Comparison of ENCODE assay signal across 1 cellular context in the genomic region with DNA sequence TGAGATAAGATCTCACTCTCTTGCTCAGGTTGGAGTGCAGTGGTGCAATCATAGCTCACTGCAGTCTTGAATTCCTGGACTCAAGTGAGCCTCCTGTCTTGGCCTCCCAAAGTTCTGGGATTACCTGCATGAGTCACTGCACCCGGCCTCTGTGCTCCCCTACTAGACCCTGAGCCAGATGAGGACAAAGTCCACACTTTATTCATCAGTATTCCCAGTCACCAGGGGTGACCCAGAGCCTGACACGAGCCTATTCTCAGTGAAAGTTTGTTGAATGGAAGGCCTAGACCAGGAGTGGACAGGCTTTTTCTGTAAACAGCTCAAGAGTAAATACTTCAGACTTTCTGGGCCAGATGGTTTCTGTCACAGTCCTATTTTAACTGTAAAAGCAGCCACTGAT.
TF ChIP-seq lines count a peak whose summit lies in the region.

No MANE protein-coding gene starts in this region.

TF ChIP-seq in HepG2, 621 proteins besides CTCF, POLR2A, EP300 and RAD21 (continued from another document and continues in another):
- TF ChIP-seq, protein P1, sequence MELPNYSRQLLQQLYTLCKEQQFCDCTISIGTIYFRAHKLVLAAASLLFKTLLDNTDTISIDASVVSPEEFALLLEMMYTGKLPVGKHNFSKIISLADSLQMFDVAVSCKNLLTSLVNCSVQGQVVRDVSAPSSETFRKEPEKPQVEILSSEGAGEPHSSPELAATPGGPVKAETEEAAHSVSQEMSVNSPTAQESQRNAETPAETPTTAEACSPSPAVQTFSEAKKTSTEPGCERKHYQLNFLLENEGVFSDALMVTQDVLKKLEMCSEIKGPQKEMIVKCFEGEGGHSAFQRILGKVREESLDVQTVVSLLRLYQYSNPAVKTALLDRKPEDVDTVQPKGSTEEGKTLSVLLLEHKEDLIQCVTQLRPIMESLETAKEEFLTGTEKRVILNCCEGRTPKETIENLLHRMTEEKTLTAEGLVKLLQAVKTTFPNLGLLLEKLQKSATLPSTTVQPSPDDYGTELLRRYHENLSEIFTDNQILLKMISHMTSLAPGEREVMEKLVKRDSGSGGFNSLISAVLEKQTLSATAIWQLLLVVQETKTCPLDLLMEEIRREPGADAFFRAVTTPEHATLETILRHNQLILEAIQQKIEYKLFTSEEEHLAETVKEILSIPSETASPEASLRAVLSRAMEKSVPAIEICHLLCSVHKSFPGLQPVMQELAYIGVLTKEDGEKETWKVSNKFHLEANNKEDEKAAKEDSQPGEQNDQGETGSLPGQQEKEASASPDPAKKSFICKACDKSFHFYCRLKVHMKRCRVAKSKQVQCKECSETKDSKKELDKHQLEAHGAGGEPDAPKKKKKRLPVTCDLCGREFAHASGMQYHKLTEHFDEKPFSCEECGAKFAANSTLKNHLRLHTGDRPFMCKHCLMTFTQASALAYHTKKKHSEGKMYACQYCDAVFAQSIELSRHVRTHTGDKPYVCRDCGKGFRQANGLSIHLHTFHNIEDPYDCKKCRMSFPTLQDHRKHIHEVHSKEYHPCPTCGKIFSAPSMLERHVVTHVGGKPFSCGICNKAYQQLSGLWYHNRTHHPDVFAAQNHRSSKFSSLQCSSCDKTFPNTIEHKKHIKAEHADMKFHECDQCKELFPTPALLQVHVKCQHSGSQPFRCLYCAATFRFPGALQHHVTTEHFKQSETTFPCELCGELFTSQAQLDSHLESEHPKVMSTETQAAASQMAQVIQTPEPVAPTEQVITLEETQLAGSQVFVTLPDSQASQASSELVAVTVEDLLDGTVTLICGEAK (IDR thresholded peaks at IDR 0.05) = no peak
- TF ChIP-seq, protein P1 (CRISPR knock-in tag; IDR thresholded peaks at IDR 0.05) = peak; percentile 90
- no peak for TF ChIP-seq NFATC3 (CRISPR knock-in tag; IDR thresholded peaks at IDR 0.05)
- no peak for TF ChIP-seq MLLT10 (CRISPR knock-in tag; IDR thresholded peaks at IDR 0.05)
- no peak for TF ChIP-seq ZNF34 (CRISPR knock-in tag; IDR thresholded peaks at IDR 0.05; ENCODE audit: borderline replicate concordance)
- TF ChIP-seq, protein P2, sequence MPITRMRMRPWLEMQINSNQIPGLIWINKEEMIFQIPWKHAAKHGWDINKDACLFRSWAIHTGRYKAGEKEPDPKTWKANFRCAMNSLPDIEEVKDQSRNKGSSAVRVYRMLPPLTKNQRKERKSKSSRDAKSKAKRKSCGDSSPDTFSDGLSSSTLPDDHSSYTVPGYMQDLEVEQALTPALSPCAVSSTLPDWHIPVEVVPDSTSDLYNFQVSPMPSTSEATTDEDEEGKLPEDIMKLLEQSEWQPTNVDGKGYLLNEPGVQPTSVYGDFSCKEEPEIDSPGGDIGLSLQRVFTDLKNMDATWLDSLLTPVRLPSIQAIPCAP (CRISPR knock-in tag; IDR thresholded peaks at IDR 0.05; ENCODE audit: low read depth) = no peak
- TF ChIP-seq THYN1 (CRISPR knock-in tag; IDR thresholded peaks at IDR 0.05; ENCODE audit: borderline replicate concordance, low read depth) = 0 out of 2 replicates have a peak, but pooled peaks have one; percentile 38
- no peak for TF ChIP-seq ZBTB1 (CRISPR knock-in tag; IDR thresholded peaks at IDR 0.05; ENCODE audit: borderline replicate concordance)
- TF ChIP-seq MIER3 (CRISPR knock-in tag; IDR thresholded peaks at IDR 0.05; ENCODE audit: borderline replicate concordance) = no peak; the same call in 1 of the 2 replicates
- TF ChIP-seq, protein P3, sequence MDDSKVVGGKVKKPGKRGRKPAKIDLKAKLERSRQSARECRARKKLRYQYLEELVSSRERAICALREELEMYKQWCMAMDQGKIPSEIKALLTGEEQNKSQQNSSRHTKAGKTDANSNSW (CRISPR knock-in tag; IDR thresholded peaks at IDR 0.05; ENCODE audit: borderline replicate concordance) = no peak
- TF ChIP-seq MAZ (IDR thresholded peaks at IDR 0.05; ENCODE audit: borderline replicate concordance, low read depth, low read length) = no peak
- TF ChIP-seq MAZ (CRISPR knock-in tag; IDR thresholded peaks at IDR 0.05; ENCODE audit: low read depth) = no peak
- TF ChIP-seq HOXA9 (CRISPR knock-in tag; IDR thresholded peaks at IDR 0.05; ENCODE audit: borderline replicate concordance) = no peak
- TF ChIP-seq POGZ (CRISPR knock-in tag; IDR thresholded peaks at IDR 0.05) = peak; percentile 86
- TF ChIP-seq ZNF660 (CRISPR knock-in tag; IDR thresholded peaks at IDR 0.05; ENCODE audit: borderline replicate concordance, low read depth) = no peak
- TF ChIP-seq DMAP1 (CRISPR knock-in tag; IDR thresholded peaks at IDR 0.05) = no peak
- TF ChIP-seq SAFB2 (CRISPR knock-in tag; IDR thresholded peaks at IDR 0.05; ENCODE audit: borderline replicate concordance, low read depth) = no peak
- TF ChIP-seq ZMYM3 (CRISPR knock-in tag; IDR thresholded peaks at IDR 0.05) = peak; percentile 98
- TF ChIP-seq, protein P4, sequence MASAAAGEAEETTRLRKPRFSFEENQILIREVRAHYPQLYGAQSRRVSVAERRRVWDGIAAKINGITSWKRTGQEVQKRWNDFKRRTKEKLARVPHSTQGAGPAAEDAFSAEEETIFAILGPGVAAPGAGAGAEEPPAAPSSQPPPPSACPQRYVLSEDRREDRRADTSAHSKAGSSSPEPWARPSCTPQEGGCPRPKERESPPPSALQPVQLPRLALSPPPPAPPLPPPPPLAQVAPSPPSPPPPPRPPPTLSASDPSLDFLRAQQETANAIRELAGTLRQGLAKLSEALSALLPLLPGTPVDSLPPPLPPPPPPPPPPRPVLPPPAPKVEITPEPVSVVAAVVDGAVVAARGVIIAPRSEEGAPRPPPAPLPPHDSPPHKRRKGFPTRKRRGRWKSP (CRISPR knock-in tag; IDR thresholded peaks at IDR 0.05) = 0 out of 2 replicates have a peak, but pooled peaks have one; percentile 57
- TF ChIP-seq, protein P5, sequence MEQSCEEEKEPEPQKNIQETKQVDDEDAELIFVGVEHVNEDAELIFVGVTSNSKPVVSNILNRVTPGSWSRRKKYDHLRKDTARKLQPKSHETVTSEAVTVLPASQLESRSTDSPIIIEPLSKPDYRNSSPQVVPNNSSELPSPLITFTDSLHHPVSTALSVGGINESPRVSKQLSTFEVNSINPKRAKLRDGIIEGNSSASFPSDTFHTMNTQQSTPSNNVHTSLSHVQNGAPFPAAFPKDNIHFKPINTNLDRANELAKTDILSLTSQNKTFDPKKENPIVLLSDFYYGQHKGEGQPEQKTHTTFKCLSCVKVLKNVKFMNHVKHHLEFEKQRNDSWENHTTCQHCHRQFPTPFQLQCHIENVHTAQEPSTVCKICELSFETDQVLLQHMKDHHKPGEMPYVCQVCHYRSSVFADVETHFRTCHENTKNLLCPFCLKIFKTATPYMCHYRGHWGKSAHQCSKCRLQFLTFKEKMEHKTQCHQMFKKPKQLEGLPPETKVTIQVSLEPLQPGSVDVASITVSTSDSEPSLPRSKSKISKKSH (CRISPR knock-in tag; IDR thresholded peaks at IDR 0.05; ENCODE audit: borderline replicate concordance) = no peak
- peak; percentile 44 to 62; a peak in 2 of 4 replicates for TF ChIP-seq NR2F1 (CRISPR knock-in tag; IDR thresholded peaks at IDR 0.05)
- TF ChIP-seq NAIF1 (CRISPR knock-in tag; IDR thresholded peaks at IDR 0.05; ENCODE audit: borderline replicate concordance) = no peak
- TF ChIP-seq ELF1 (CRISPR knock-in tag; IDR thresholded peaks at IDR 0.05) = no peak
- no peak for TF ChIP-seq ZNF335 (CRISPR knock-in tag; IDR thresholded peaks at IDR 0.05)
- no peak for TF ChIP-seq ZNF598 (CRISPR knock-in tag; IDR thresholded peaks at IDR 0.05; ENCODE audit: borderline replicate concordance)
- no peak for TF ChIP-seq MBNL3 (CRISPR knock-in tag; conservative IDR thresholded peaks at IDR 0.05)
- no peak for TF ChIP-seq BHLHE40 (IDR thresholded peaks at IDR 0.05; ENCODE audit: low read length)
- no peak for TF ChIP-seq REXO4 (CRISPR knock-in tag; IDR thresholded peaks at IDR 0.05; ENCODE audit: borderline replicate concordance)
- TF ChIP-seq, protein P6, sequence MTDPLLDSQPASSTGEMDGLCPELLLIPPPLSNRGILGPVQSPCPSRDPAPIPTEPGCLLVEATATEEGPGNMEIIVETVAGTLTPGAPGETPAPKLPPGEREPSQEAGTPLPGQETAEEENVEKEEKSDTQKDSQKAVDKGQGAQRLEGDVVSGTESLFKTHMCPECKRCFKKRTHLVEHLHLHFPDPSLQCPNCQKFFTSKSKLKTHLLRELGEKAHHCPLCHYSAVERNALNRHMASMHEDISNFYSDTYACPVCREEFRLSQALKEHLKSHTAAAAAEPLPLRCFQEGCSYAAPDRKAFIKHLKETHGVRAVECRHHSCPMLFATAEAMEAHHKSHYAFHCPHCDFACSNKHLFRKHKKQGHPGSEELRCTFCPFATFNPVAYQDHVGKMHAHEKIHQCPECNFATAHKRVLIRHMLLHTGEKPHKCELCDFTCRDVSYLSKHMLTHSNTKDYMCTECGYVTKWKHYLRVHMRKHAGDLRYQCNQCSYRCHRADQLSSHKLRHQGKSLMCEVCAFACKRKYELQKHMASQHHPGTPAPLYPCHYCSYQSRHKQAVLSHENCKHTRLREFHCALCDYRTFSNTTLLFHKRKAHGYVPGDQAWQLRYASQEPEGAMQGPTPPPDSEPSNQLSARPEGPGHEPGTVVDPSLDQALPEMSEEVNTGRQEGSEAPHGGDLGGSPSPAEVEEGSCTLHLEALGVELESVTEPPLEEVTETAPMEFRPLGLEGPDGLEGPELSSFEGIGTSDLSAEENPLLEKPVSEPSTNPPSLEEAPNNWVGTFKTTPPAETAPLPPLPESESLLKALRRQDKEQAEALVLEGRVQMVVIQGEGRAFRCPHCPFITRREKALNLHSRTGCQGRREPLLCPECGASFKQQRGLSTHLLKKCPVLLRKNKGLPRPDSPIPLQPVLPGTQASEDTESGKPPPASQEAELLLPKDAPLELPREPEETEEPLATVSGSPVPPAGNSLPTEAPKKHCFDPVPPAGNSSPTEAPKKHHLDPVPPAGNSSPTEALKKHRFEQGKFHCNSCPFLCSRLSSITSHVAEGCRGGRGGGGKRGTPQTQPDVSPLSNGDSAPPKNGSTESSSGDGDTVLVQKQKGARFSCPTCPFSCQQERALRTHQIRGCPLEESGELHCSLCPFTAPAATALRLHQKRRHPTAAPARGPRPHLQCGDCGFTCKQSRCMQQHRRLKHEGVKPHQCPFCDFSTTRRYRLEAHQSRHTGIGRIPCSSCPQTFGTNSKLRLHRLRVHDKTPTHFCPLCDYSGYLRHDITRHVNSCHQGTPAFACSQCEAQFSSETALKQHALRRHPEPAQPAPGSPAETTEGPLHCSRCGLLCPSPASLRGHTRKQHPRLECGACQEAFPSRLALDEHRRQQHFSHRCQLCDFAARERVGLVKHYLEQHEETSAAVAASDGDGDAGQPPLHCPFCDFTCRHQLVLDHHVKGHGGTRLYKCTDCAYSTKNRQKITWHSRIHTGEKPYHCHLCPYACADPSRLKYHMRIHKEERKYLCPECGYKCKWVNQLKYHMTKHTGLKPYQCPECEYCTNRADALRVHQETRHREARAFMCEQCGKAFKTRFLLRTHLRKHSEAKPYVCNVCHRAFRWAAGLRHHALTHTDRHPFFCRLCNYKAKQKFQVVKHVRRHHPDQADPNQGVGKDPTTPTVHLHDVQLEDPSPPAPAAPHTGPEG (CRISPR knock-in tag; IDR thresholded peaks at IDR 0.05) = no peak
- no peak for TF ChIP-seq NCOA1 (CRISPR knock-in tag; IDR thresholded peaks at IDR 0.05)
- TF ChIP-seq ZNF777 (CRISPR knock-in tag; IDR thresholded peaks at IDR 0.05) = no peak
- TF ChIP-seq GATA4 (IDR thresholded peaks at IDR 0.05; ENCODE audit: borderline replicate concordance, low read depth) = no peak
- no peak for TF ChIP-seq ZNF720 (CRISPR knock-in tag; IDR thresholded peaks at IDR 0.05)
- TF ChIP-seq ZNF543 (CRISPR knock-in tag; IDR thresholded peaks at IDR 0.05) = no peak
- no peak for TF ChIP-seq MEIS1 (CRISPR knock-in tag; IDR thresholded peaks at IDR 0.05; ENCODE audit: borderline replicate concordance)
- no peak for TF ChIP-seq ZNF616 (CRISPR knock-in tag; IDR thresholded peaks at IDR 0.05; ENCODE audit: low read depth)
- TF ChIP-seq, protein P7, sequence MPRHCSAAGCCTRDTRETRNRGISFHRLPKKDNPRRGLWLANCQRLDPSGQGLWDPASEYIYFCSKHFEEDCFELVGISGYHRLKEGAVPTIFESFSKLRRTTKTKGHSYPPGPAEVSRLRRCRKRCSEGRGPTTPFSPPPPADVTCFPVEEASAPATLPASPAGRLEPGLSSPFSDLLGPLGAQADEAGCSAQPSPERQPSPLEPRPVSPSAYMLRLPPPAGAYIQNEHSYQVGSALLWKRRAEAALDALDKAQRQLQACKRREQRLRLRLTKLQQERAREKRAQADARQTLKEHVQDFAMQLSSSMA (CRISPR knock-in tag; IDR thresholded peaks at IDR 0.05) = no peak
